Comparison of ENCODE assay signal across 16 cellular contexts in genomic region chr3:10259798-10260197, GRCh38. TPM values are rescaled to one million over a fixed set of nuclear protein-coding genes. Genes with fewer than 3 reads are reported as not detected.
"Had no signal": no experiment of that assay in that cellular context is flagged by ENCODE, and none has a peak within 500 bp of the region (broad histone marks: within the 10 kb centered on the region; RNA-seq: fewer than 3 reads in every experiment).

No MANE protein-coding gene starts in this region.

- H3K4me3 ChIP-seq: cardiac muscle cell, coronary artery, gastrocnemius medialis, heart right ventricle, left lung, ovary, skin epidermis, transverse colon had no signal

- FAIRE-seq: astrocyte had no signal

- H3K27me3 ChIP-seq: cardiac muscle cell, gastrocnemius medialis, heart right ventricle, left lung, ovary, transverse colon had no signal

- DNase-seq: activated CD4-positive, alpha-beta T cell treated with anti-CD3 and anti-CD28 coated beads, Interleukin-2, amount 50 U/mL, for 1 hour; effector CD8-positive, alpha-beta T cell; gastrocnemius medialis; heart right ventricle; islet precursor cell; left lung; ovary; SIG-M5; substantia nigra; transverse colon had no signal

- ATAC-seq: gastrocnemius medialis, heart right ventricle, left lung had no signal

- H3K4me3 Mint-ChIP-seq: neural crest cell had no signal

- H3K9me3 ChIP-seq: gastrocnemius medialis, heart right ventricle, left lung, ovary, transverse colon had no signal

- H3K36me3 ChIP-seq: ovary had no signal

- H3K27ac ChIP-seq: cardiac muscle cell, coronary artery, epithelial cell of prostate, gastrocnemius medialis, heart right ventricle, left lung, ovary, skin epidermis, transverse colon had no signal

- H3K9me3 Mint-ChIP-seq: neural crest cell had no signal

RNA-seq across cellular contexts. Expression of gene GHRL, which starts 32.9 kb away (rescaled TPM):
- total RNA-seq: astrocyte, gastrocnemius medialis had no signal
